8 cellular contexts compared by ENCODE assay signal in the genomic region with DNA sequence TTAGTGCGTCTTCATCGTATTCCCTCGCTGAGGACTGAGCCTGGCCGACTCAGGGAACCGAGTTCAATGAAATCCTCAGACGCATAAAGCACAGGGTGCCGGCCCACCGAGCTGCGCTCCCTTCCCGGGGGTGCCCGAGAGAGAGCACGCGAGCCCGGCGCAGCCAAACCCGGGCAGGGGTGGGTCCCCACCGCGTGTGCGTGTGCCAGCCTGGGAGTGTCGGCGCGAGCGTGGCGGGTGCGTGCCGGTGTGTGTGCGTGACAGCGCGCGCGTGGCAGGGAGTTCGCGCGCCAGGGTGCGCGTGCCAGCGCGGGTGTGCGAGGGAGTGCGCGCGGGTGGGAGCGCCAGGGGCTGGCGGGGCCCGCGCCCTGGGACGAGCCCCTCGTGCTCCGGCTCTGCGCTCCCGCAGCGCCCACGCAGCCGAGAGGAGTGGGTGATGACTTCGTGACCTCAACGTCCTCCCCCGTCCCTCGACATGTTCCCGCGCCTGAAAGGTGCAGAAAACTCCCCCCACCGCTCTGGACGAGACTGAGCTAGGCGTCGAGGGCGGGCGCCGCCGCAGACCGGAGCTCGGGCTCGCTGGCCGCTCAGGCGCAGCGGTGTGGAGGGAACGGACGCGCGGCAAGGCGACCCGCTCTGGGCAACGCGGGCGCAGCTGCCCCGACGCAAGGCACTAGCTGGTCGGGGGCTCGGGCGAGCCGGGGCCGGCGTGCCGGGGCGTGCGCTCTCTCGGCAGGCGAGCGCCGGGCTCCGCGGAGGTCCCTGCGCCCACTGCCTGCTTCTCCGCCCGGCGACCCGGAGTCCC.
A peak's percentile ranks its signal among the peaks of the same experiment; 100 is the strongest.
DNase-seq lines count a peak whose midpoint lies in the region; ATAC-seq and TF ChIP-seq lines count a peak whose summit lies in the region.

No MANE protein-coding gene starts in this region.

- peak overlapping the region; percentile 87 for H3K4me3 Mint-ChIP-seq in HFFc6

- no CpG with 5 or more reads among the region's 105 CpGs for WGBS in iPS DF 6.9 (ENCODE audit: insufficient coverage, insufficient read length)

- intact Hi-C loops in sciatic nerve (cut with DNase I) = no loop called here

- peaks cover 60% of the 10 kb centered on the region for H3K4me1 Mint-ChIP-seq in HFFc6 (ENCODE audit: low read depth)

- no peaks in the 10 kb centered on the region for H3K27me3 Mint-ChIP-seq in HFFc6 (ENCODE audit: insufficient read depth)

- peak; percentile 58 for ATAC-seq in GM18517 (IDR thresholded peaks at IDR 0.05; ENCODE audit: unreplicated experiment)
- ATAC-seq in sciatic nerve = peak; percentile 73

- DNase-seq in HFFc6 (peak; percentile 7), NCI-H2227 (lab: John Stamatoyannopoulos, UW; ENCODE audit: unreplicated experiment) (peak; percentile 71), iPS DF 6.9 (ENCODE audit: low read depth, low spot score) (no peak), sciatic nerve (ENCODE audit: low spot score) (peak; percentile 68), T-helper 9 cell (no peak)
- no peak for DNase-seq in NK-92 treated with Interleukin-12 subunit alpha and Interleukin-12 subunit beta, amount 100 ng/mL, for 24 hours (lab: John Stamatoyannopoulos, UW)

- no peaks in the 10 kb centered on the region for H3K9me3 ChIP-seq in iPS DF 6.9 (ENCODE audit: control insufficient read depth, insufficient read depth, low read length)

- H3K4me3 ChIP-seq in iPS DF 6.9 (ENCODE audit: low read length) = peak overlapping the region; percentile 51; the same call in 1 of the 2 replicates

- H3K36me3 Mint-ChIP-seq in HFFc6 (ENCODE audit: low read depth) = no peaks in the 10 kb centered on the region

- H3K27ac Mint-ChIP-seq in HFFc6 = peak overlapping the region; percentile 47; the same call in 1 of the 2 replicates

- no peaks in the 10 kb centered on the region for H3K9me3 Mint-ChIP-seq in HFFc6

- peaks cover 11% of the 10 kb centered on the region; the same call in 1 of the 2 replicates for H3K27me3 ChIP-seq in iPS DF 6.9 (ENCODE audit: control insufficient read depth, insufficient read depth, low read length)

- TF ChIP-seq CTCF in HFFc6 (IDR thresholded peaks at IDR 0.05) = no peak

- H3K27ac ChIP-seq in angular gyrus (ENCODE audit: low read depth, low read length) = peak overlapping the region; percentile 60
- no peak overlapping the region for H3K27ac ChIP-seq in iPS DF 6.9 (ENCODE audit: low read length)

- H3K4me1 ChIP-seq in iPS DF 6.9 (ENCODE audit: control insufficient read depth, insufficient read depth, low read length) = 0 out of 2 replicates have a peak, but pooled peaks cover 3% of the 10 kb centered on the region

- no peaks in the 10 kb centered on the region for H3K36me3 ChIP-seq in iPS DF 6.9 (ENCODE audit: control insufficient read depth, insufficient read depth, low read length)

Comparison
In these comparisons a context has a peak if more than half of its experiments do, and no peak if none do; other contexts are left out.
1. DNase-seq: peak in HFFc6 (single experiment), NCI-H2227 (single experiment) and sciatic nerve (single experiment); none in iPS DF 6.9 (single experiment), NK-92 treated with Interleukin-12 subunit alpha and Interleukin-12 subunit beta, amount 100 ng/mL, for 24 hours (single experiment) and T-helper 9 cell (single experiment).